ENCODE assay signal across 10 cellular contexts in the genomic region with DNA sequence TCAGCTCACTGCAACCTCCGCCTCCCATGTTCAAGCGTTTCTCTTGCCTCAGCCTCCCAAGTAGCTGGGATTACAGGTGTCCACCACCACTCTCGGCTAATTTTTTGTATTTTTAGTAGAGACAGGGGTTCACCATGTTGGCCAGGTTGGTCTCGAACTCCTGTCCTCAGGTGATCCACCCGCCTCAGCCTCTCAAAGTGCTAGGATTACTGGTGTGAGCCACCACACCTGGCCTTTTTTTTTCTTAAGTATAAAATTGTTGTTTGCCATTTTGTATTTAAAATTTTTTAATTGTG. TPM values are rescaled to one million over a fixed set of nuclear protein-coding genes. Genes with fewer than 3 reads are reported as not detected.
"Had no signal": no experiment of that assay in that cellular context is flagged by ENCODE, and none has a peak within 500 bp of the region (broad histone marks: within the 10 kb centered on the region; RNA-seq: fewer than 3 reads in every experiment).

No MANE protein-coding gene starts in this region.

RNA-seq across cellular contexts. Expression of gene TAT, which starts 5.6 kb away (rescaled TPM):
- total RNA-seq: OCI-LY7, PC-3, Right ventricle myocardium inferior, RPMI7951, SJCRH30, SJSA1, SK-MEL-5 had no signal
- polyA plus RNA-seq: SK-N-SH had no signal

RNA-seq across cellular contexts. Expression of gene MARVELD3, which starts 43.5 kb away (rescaled TPM):
- total RNA-seq: OCI-LY7, Right ventricle myocardium inferior, Right ventricle myocardium superior, RPMI7951, SJSA1 had no signal
- polyA plus RNA-seq: SK-N-SH had no signal

RNA-seq across cellular contexts. Expression of gene CHST4, which starts 56.3 kb away (rescaled TPM):
- total RNA-seq: PC-3, Peyer's patch, Right ventricle myocardium inferior, Right ventricle myocardium superior, RPMI7951, SJSA1, SK-MEL-5 had no signal
